Comparison of ENCODE assay signal across 30 cellular contexts in genomic region chr9:84513981-84514380, GRCh38.
"Had no signal": no experiment of that assay in that cellular context is flagged by ENCODE, and none has a peak within 500 bp of the region (broad histone marks: within the 10 kb centered on the region; RNA-seq: fewer than 3 reads in every experiment).

No MANE protein-coding gene starts in this region.

- H3K9me3 ChIP-seq: adrenal gland, ovary, prostate gland, vagina had no signal

- DNase-seq: activated CD4-positive, alpha-beta T cell treated with anti-CD3 and anti-CD28 coated beads for 36 hours; activated CD4-positive, CD25-positive, alpha-beta regulatory T cell; activated CD8-positive, alpha-beta memory T cell treated with anti-CD3 and anti-CD28 coated beads, Interleukin-2, amount 10 ng/mL, durations not matched to agents 7 days and 5 days; activated CD8-positive, alpha-beta T cell treated with anti-CD3 and anti-CD28 coated beads, Interleukin-2, amount 10 ng/mL, durations not matched to agents 7 days and 5 days; activated naive CD4-positive, alpha-beta T cell treated with Interleukin-2 at 50 U/mL for 16 hours; activated T-cell treated with anti-CD3 and anti-CD28 coated beads for 4 hours; activated T-cell treated with anti-CD3 and anti-CD28 coated beads, Interleukin-2, amount 50 U/mL, for 72 hours; adrenal gland; aorta; dorsolateral prefrontal cortex; effector memory CD4-positive, alpha-beta T cell; head of caudate nucleus; hypothalamus; immature natural killer cell; left ventricle myocardium inferior; nephron progenitor cell; ovary; sigmoid colon; small intestine; stimulated activated CD4-positive, alpha-beta T cell treated with anti-CD3 and anti-CD28 coated beads, Interleukin-1b, Interleukin-23, amount 100 ng/mL, for 48 hours; stimulated activated CD4-positive, alpha-beta T cell treated with anti-CD3 and anti-CD28 coated beads, Interleukin-4, amount 100 ng/mL, for 4 hours; stimulated activated CD8-positive, alpha-beta memory T cell treated with anti-CD3 and anti-CD28 coated beads, Interleukin-4, amount 100 ng/mL, for 48 hours; stimulated activated naive CD8-positive, alpha-beta T cell treated with anti-CD3 and anti-CD28 coated beads, Interleukin-15, amount 100 ng/mL, for 72 hours; substantia nigra; T-helper 1 cell; upper lobe of left lung had no signal

- ATAC-seq: activated CD4-positive, alpha-beta T cell treated with anti-CD3 and anti-CD28 coated beads for 36 hours; activated CD8-positive, alpha-beta memory T cell treated with anti-CD3 and anti-CD28 coated beads, Interleukin-2, amount 10 ng/mL, durations not matched to agents 7 days and 5 days; activated CD8-positive, alpha-beta T cell treated with anti-CD3 and anti-CD28 coated beads, Interleukin-2, amount 10 ng/mL, durations not matched to agents 7 days and 5 days; activated T-cell treated with anti-CD3 and anti-CD28 coated beads, Interleukin-2, amount 50 U/mL, for 72 hours; stimulated activated memory B cell treated with anti-CD40 and anti-IgM and Interleukin-4, amounts not matched to agents 10 μg/mL and 1 μg/mL and 100 μg/mL, for 72 hours; stimulated activated naive CD8-positive, alpha-beta T cell treated with anti-CD3 and anti-CD28 coated beads, Interleukin-15, amount 100 ng/mL, for 72 hours had no signal

- H3K27me3 ChIP-seq: adrenal gland, dorsolateral prefrontal cortex, ovary, sigmoid colon, upper lobe of left lung, vagina had no signal

- H3K4me1 ChIP-seq: adrenal gland, prostate gland, sigmoid colon, upper lobe of left lung, vagina had no signal

- H3K36me3 ChIP-seq: adrenal gland, left ventricle myocardium inferior, ovary, prostate gland, sigmoid colon, upper lobe of left lung, vagina had no signal

- H3K27ac ChIP-seq: adrenal gland, coronary artery, dorsolateral prefrontal cortex, left ventricle myocardium inferior, ovary, prostate gland, sigmoid colon, upper lobe of left lung, vagina had no signal

- H3K4me3 ChIP-seq: adrenal gland, coronary artery, dorsolateral prefrontal cortex, left ventricle myocardium inferior, ovary, prostate gland, sigmoid colon, upper lobe of left lung, vagina had no signal
